ENCODE assay signal across 19 cellular contexts in the genomic region with DNA sequence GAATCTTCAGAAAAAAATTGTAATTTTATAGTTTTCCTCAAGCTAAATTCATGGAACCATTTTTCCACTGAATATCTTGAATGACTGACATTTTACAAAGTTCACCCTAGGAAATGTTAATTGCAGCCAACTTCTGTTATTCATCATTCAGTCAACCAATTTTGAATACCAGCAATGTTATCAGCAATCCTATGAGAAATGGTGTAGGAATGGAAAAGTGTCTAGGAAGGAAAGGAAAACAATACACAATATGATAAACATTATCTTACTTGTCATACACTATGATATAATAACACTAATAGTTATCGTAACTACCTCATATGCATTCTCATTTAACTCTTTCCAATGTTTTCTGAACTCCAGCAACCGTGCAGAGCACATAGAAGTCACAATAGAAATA.
DNase-seq lines count a peak whose midpoint lies in the region; FAIRE-seq and TF ChIP-seq lines count a peak whose summit lies in the region.
"Had no signal": no experiment of that assay in that cellular context is flagged by ENCODE, and none has a peak within 500 bp of the region (broad histone marks: within the 10 kb centered on the region; RNA-seq: fewer than 3 reads in every experiment).

No MANE protein-coding gene starts in this region.

- dilution Hi-C loops in endothelial cell of umbilical vein (cut with MboI; ENCODE audit: extremely low pct_ligation_motif_present, low sequenced_read_pairs) (no loop called here), keratinocyte (cut with MboI; ENCODE audit: extremely low pct_ligation_motif_present, low sequenced_read_pairs) (no loop called here)

- intact Hi-C loops in endothelial cell of umbilical vein (cut with micrococcal nuclease) = loop anchor here (5.0 kb wide), 1 partner anchor 67 kb away; no protein-coding TSS in a partner anchor
- intact Hi-C loops in activated T-helper 1 cell treated with anti-CD3 and anti-CD28 coated beads, Interleukin-12 subunit alpha, Interleukin-12 subunit beta, Interleukin-2, Interleukin-4 antibody, amounts not matched to agents 30 ng/mL and 10 ng/mL and 1 ng/mL, durations not matched to agents 14 hours and 24 hours and 36 hours (cut with micrococcal nuclease) = no loop called here

- no peak for TF ChIP-seq POLR2A in endothelial cell of umbilical vein (IDR thresholded peaks at IDR 0.05; ENCODE audit: low read depth, low read length)

- H3K27ac ChIP-seq in astrocyte (ENCODE audit: low read depth, low read length) (peak overlapping the region; percentile 77), endothelial cell of umbilical vein (ENCODE audit: insufficient read depth, low read depth, low read length) (peak overlapping the region; percentile 50), keratinocyte (ENCODE audit: control insufficient read depth, insufficient read depth, low read length) (no peak overlapping the region)
- H3K27ac ChIP-seq: BLaER1 treated with 17β-estradiol and CSF1 and Interleukin-3, amounts not matched to agents 10 nM and 100 nM had no signal

- H3K4me2 ChIP-seq in astrocyte (ENCODE audit: low read length) (peak overlapping the region; percentile 62), endothelial cell of umbilical vein (ENCODE audit: insufficient read depth, low read length) (peak overlapping the region; percentile 79), keratinocyte (ENCODE audit: control insufficient read depth, extremely low read depth, insufficient read depth, low read depth, low read length) (no peak overlapping the region)
- H3K4me2 ChIP-seq: BLaER1 treated with 17β-estradiol and CSF1 and Interleukin-3, amounts not matched to agents 10 nM and 100 nM had no signal

- H3K4me3 Mint-ChIP-seq in astrocyte (ENCODE audit: unreplicated experiment) = no peak overlapping the region
- no peak overlapping the region for H3K4me3 Mint-ChIP-seq in activated T-helper 1 cell treated with anti-CD3 and anti-CD28 coated beads, Interleukin-12 subunit alpha, Interleukin-12 subunit beta, Interleukin-2, Interleukin-4 antibody, amounts not matched to agents 30 ng/mL and 10 ng/mL and 1 ng/mL, durations not matched to agents 14 hours and 24 hours and 36 hours
- H3K4me3 Mint-ChIP-seq: B cell; CD8-positive, alpha-beta T cell; HFFc6; IgD-negative memory B cell had no signal

- H4K20me1 ChIP-seq in astrocyte (ENCODE audit: insufficient read depth, low read length) (no peaks in the 10 kb centered on the region), endothelial cell of umbilical vein (replicated peaks; ENCODE audit: control insufficient read depth, extremely low read depth, insufficient read depth, low read length) (no peaks in the 10 kb centered on the region), keratinocyte (ENCODE audit: control insufficient read depth, extremely low read depth, insufficient read depth, low read length) (no peaks in the 10 kb centered on the region)
- H4K20me1 ChIP-seq: BLaER1 treated with 17β-estradiol and CSF1 and Interleukin-3, amounts not matched to agents 10 nM and 100 nM had no signal

- no peaks in the 10 kb centered on the region for H3K9me3 Mint-ChIP-seq in astrocyte (ENCODE audit: unreplicated experiment)
- peaks cover 12% of the 10 kb centered on the region for H3K9me3 Mint-ChIP-seq in activated T-helper 1 cell treated with anti-CD3 and anti-CD28 coated beads, Interleukin-12 subunit alpha, Interleukin-12 subunit beta, Interleukin-2, Interleukin-4 antibody, amounts not matched to agents 30 ng/mL and 10 ng/mL and 1 ng/mL, durations not matched to agents 14 hours and 24 hours and 36 hours
- H3K9me3 Mint-ChIP-seq: HFFc6 had no signal

- H3K27me3 ChIP-seq in MG63 = no peaks in the 10 kb centered on the region
- no peaks in the 10 kb centered on the region for H3K27me3 ChIP-seq in astrocyte (ENCODE audit: insufficient read depth, low read length)
- H3K27me3 ChIP-seq in endothelial cell of umbilical vein (ENCODE audit: control insufficient read depth in 2 of 2, insufficient read depth in 2 of 2, low read length in 2 of 2) = no peaks in the 10 kb centered on the region
- no peaks in the 10 kb centered on the region for H3K27me3 ChIP-seq in keratinocyte (ENCODE audit: control insufficient read depth, extremely low read depth, insufficient read depth, low read length)
- H3K27me3 ChIP-seq: BLaER1 treated with 17β-estradiol and CSF1 and Interleukin-3, amounts not matched to agents 10 nM and 100 nM had no signal

- no TSS peak for BruUV-seq in endothelial cell of umbilical vein (replicated peaks; lab: Mats Ljungman, UMichigan)

- H3K4me1 ChIP-seq in astrocyte (ENCODE audit: insufficient read depth, low read length) (peaks cover 4% of the 10 kb centered on the region), endothelial cell of umbilical vein (ENCODE audit: control insufficient read depth, extremely low read depth, insufficient read depth, low read length) (peaks cover 10% of the 10 kb centered on the region), keratinocyte (ENCODE audit: control insufficient read depth, extremely low read depth, insufficient read depth, low read length) (no peaks in the 10 kb centered on the region)

- DNase-seq in MG63 (no peak), astrocyte (ENCODE audit: low read depth) (peak; percentile 47), endothelial cell of umbilical vein (ENCODE audit: low read depth, low spot score) (peak; percentile 75), keratinocyte (ENCODE audit: low read depth, low spot score) (no peak), NCI-H187 (lab: John Stamatoyannopoulos, UW) (no peak), NOMO-1 (lab: John Stamatoyannopoulos, UW; ENCODE audit: unreplicated experiment in 2 of 2) (no peak)
- DNase-seq in activated T-helper 1 cell treated with anti-CD3 and anti-CD28 coated beads, Interleukin-12 subunit alpha, Interleukin-12 subunit beta, Interleukin-2, Interleukin-4 antibody, amounts not matched to agents 30 ng/mL and 10 ng/mL and 1 ng/mL, durations not matched to agents 14 hours and 24 hours and 36 hours (ENCODE audit: low spot score) = no peak
- DNase-seq: Calu3; CD8-positive, alpha-beta T cell; DMS79 treated with DMSO at 0.1 percent for 48 hours; EL; GOT3; H7; HFFc6 had no signal

- no peaks in the 10 kb centered on the region for H3K27me3 Mint-ChIP-seq in astrocyte (ENCODE audit: low read depth, unreplicated experiment)
- H3K27me3 Mint-ChIP-seq in activated T-helper 1 cell treated with anti-CD3 and anti-CD28 coated beads, Interleukin-12 subunit alpha, Interleukin-12 subunit beta, Interleukin-2, Interleukin-4 antibody, amounts not matched to agents 30 ng/mL and 10 ng/mL and 1 ng/mL, durations not matched to agents 14 hours and 24 hours and 36 hours (ENCODE audit: insufficient read depth) = no peaks in the 10 kb centered on the region
- H3K27me3 Mint-ChIP-seq: B cell, IgD-negative memory B cell had no signal

- H3K36me3 ChIP-seq in MG63 (no peaks in the 10 kb centered on the region), astrocyte (ENCODE audit: insufficient read depth, low read length) (no peaks in the 10 kb centered on the region), endothelial cell of umbilical vein (ENCODE audit: control insufficient read depth in 2 of 2, extremely low read depth in 1 of 2, insufficient read depth in 2 of 2, low read length in 2 of 2) (no peaks in the 10 kb centered on the region), keratinocyte (ENCODE audit: control insufficient read depth in 2 of 2, extremely low read depth in 1 of 2, insufficient read depth in 2 of 2, low read length in 2 of 2) (no peaks in the 10 kb centered on the region)
- H3K36me3 ChIP-seq: BLaER1 treated with 17β-estradiol and CSF1 and Interleukin-3, amounts not matched to agents 10 nM and 100 nM had no signal

- H2AFZ ChIP-seq in astrocyte (ENCODE audit: low read depth, low read length) (peak overlapping the region; percentile 40), endothelial cell of umbilical vein (ENCODE audit: low read depth, low read length) (peak overlapping the region; percentile 91), keratinocyte (ENCODE audit: control insufficient read depth, low read length) (peak overlapping the region; percentile 53)

- H3K27ac Mint-ChIP-seq in astrocyte (ENCODE audit: unreplicated experiment) = peak overlapping the region; percentile 48
- H3K27ac Mint-ChIP-seq in activated T-helper 1 cell treated with anti-CD3 and anti-CD28 coated beads, Interleukin-12 subunit alpha, Interleukin-12 subunit beta, Interleukin-2, Interleukin-4 antibody, amounts not matched to agents 30 ng/mL and 10 ng/mL and 1 ng/mL, durations not matched to agents 14 hours and 24 hours and 36 hours = no peak overlapping the region
- H3K27ac Mint-ChIP-seq: B cell; CD8-positive, alpha-beta T cell; IgD-negative memory B cell had no signal

- H3K9me3 ChIP-seq in MG63 (peaks cover 4% of the 10 kb centered on the region), astrocyte (ENCODE audit: insufficient read depth, low read depth, low read length) (no peaks in the 10 kb centered on the region), endothelial cell of umbilical vein (replicated peaks; ENCODE audit: control insufficient read depth, insufficient read depth, low read length) (no peaks in the 10 kb centered on the region), keratinocyte (ENCODE audit: control insufficient read depth, low read depth, low read length) (no peaks in the 10 kb centered on the region)

- H3K9me1 ChIP-seq in endothelial cell of umbilical vein (replicated peaks; ENCODE audit: control insufficient read depth, extremely low read depth, insufficient read depth, low read length) (no peaks in the 10 kb centered on the region), keratinocyte (ENCODE audit: control insufficient read depth, extremely low read depth, insufficient read depth, low read length) (no peaks in the 10 kb centered on the region)

- peak overlapping the region; percentile 12 for H3K4me3 ChIP-seq in MG63
- H3K4me3 ChIP-seq in astrocyte (ENCODE audit: insufficient read depth, low read depth, low read length) = peak overlapping the region; percentile 29
- H3K4me3 ChIP-seq in endothelial cell of umbilical vein (replicated peaks in 1 of 3; ENCODE audit: insufficient read depth in 1 of 3, low read depth in 1 of 3, low read length in 3 of 3) = peak overlapping the region in 1 of 3 experiments; percentile 7
- H3K4me3 ChIP-seq in keratinocyte (ENCODE audit: control insufficient read depth in 2 of 3, extremely low read depth in 1 of 3, insufficient read depth in 2 of 3, low read depth in 1 of 3, low read length in 3 of 3) = no peak overlapping the region
- H3K4me3 ChIP-seq: BLaER1 treated with 17β-estradiol and CSF1 and Interleukin-3, amounts not matched to agents 10 nM and 100 nM; GM12878 had no signal

- CTCF ChIA-PET in endothelial cell of umbilical vein (lab: Charles Lee) = no interaction called here

- TF ChIP-seq CTCF in astrocyte (IDR thresholded peaks at IDR 0.05; ENCODE audit: insufficient read depth, low read depth, low read length) = no peak
- no peak for TF ChIP-seq CTCF in endothelial cell of umbilical vein (IDR thresholded peaks at IDR 0.05; ENCODE audit: extremely low read depth in 1 of 2, insufficient read depth in 1 of 2, low read depth in 1 of 2, low read length in 2 of 2)
- TF ChIP-seq CTCF in keratinocyte (optimal IDR thresholded peaks at IDR 0.05 in 1 of 3, IDR thresholded peaks at IDR 0.05 in 1 of 3, conservative IDR thresholded peaks at IDR 0.05 in 1 of 3; ENCODE audit: extremely low read depth in 1 of 3, insufficient read depth in 2 of 3, low read length in 3 of 3) = no peak

- POLR2A ChIA-PET in endothelial cell of umbilical vein (lab: Charles Lee) = no interaction called here

- no peaks in the 10 kb centered on the region for H3K36me3 Mint-ChIP-seq in astrocyte (ENCODE audit: low read depth, unreplicated experiment)
- H3K36me3 Mint-ChIP-seq in activated T-helper 1 cell treated with anti-CD3 and anti-CD28 coated beads, Interleukin-12 subunit alpha, Interleukin-12 subunit beta, Interleukin-2, Interleukin-4 antibody, amounts not matched to agents 30 ng/mL and 10 ng/mL and 1 ng/mL, durations not matched to agents 14 hours and 24 hours and 36 hours (ENCODE audit: low read depth) = no peaks in the 10 kb centered on the region
- H3K36me3 Mint-ChIP-seq: CD8-positive, alpha-beta T cell; IgD-negative memory B cell had no signal

- H3K9ac ChIP-seq in astrocyte (ENCODE audit: low read length) (peak overlapping the region; percentile 71), endothelial cell of umbilical vein (replicated peaks; ENCODE audit: extremely low read depth, insufficient read depth, low read length) (peak overlapping the region; percentile 24), keratinocyte (ENCODE audit: control insufficient read depth, extremely low read depth, insufficient read depth, low read length) (no peak overlapping the region)
- H3K9ac ChIP-seq: BLaER1 treated with 17β-estradiol and CSF1 and Interleukin-3, amounts not matched to agents 10 nM and 100 nM had no signal

- H3K79me2 ChIP-seq in astrocyte (ENCODE audit: insufficient read depth, low read length) (no peaks in the 10 kb centered on the region), endothelial cell of umbilical vein (ENCODE audit: control insufficient read depth, insufficient read depth, low read length) (no peaks in the 10 kb centered on the region), keratinocyte (ENCODE audit: control insufficient read depth, insufficient read depth, low read length) (no peaks in the 10 kb centered on the region)

- FAIRE-seq in astrocyte (lab: Jason Lieb, UNC) (no peak), endothelial cell of umbilical vein (lab: Jason Lieb, UNC) (no peak), keratinocyte (lab: Jason Lieb, UNC) (no peak)
- FAIRE-seq: GM12878, HepG2 had no signal

- H3K4me1 Mint-ChIP-seq in astrocyte (ENCODE audit: low read depth, unreplicated experiment) = peaks cover 5% of the 10 kb centered on the region
- no peaks in the 10 kb centered on the region for H3K4me1 Mint-ChIP-seq in activated T-helper 1 cell treated with anti-CD3 and anti-CD28 coated beads, Interleukin-12 subunit alpha, Interleukin-12 subunit beta, Interleukin-2, Interleukin-4 antibody, amounts not matched to agents 30 ng/mL and 10 ng/mL and 1 ng/mL, durations not matched to agents 14 hours and 24 hours and 36 hours (ENCODE audit: low read depth)

Comparison
In these comparisons a context has a peak if more than half of its experiments do, and no peak if none do; other contexts are left out.
1. DNase-seq: peak in astrocyte (single experiment) and endothelial cell of umbilical vein (single experiment); none in MG63 (single experiment), keratinocyte (single experiment), NCI-H187 (0 of 2), NOMO-1 (0 of 2) and activated T-helper 1 cell treated with anti-CD3 and anti-CD28 coated beads, Interleukin-12 subunit alpha, Interleukin-12 subunit beta, Interleukin-2, Interleukin-4 antibody, amounts not matched to agents 30 ng/mL and 10 ng/mL and 1 ng/mL, durations not matched to agents 14 hours and 24 hours and 36 hours (single experiment).
2. H3K4me3 ChIP-seq: peak in MG63 (single experiment) and astrocyte (single experiment); none in keratinocyte (0 of 3).
3. H2AFZ ChIP-seq: peak in every context shown above with its lines; median percentile 91 in endothelial cell of umbilical vein; 53 in keratinocyte; 40 in astrocyte.